ENCODE assay signal across 8 cellular contexts in the genomic region with DNA sequence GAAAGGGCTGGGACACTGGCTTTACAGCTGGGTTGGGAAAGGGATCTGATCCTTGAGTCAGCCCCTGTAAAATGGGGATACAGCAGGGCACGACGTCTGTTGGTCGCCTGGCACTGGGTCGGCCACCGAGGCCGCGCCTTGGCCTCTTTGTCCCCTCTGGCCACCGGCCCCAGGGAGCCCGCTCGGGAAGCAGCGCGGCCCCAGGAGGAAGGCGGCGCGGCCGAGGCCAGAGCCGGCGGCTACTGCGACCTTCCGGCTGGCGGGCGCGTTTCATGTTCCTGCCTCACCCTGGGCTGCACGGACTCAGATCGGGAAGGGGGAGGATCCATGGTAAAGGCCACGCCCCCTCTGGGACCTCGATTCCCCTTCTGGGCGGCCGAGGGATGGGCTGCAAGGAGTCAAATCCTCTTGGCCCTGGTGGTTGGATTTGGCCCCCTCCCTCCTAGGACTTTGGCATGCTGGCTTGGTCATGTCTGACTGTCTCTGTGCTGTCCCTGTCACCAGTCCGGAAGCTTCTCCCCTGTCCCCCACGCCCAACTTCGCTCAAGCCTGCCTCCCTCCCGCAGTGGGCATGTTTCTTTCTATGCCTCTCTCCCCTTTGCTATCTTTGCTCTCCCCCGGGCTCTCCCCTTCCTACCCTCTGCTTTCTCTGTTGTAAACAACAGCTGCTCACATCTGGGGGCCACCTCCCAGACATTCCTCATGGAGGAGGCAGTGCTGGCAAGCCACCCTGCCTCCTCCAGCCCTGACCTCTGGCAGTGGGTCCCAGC. TPM values are rescaled to one million over a fixed set of nuclear protein-coding genes. Genes with fewer than 3 reads are reported as not detected.
A peak's percentile ranks its signal among the peaks of the same experiment; 100 is the strongest.
DNase-seq lines count a peak whose midpoint lies in the region; ATAC-seq and TF ChIP-seq lines count a peak whose summit lies in the region.

No MANE protein-coding gene starts in this region.

- H3K27ac ChIP-seq in ACC112 (ENCODE audit: low read depth, low read length): peak overlapping the region; percentile 56
- peak overlapping the region; percentile 88 to 96 for H3K27ac ChIP-seq in uterus

- H2AFZ ChIP-seq in ACC112 (ENCODE audit: low read length, unreplicated experiment): no peak overlapping the region

- no peaks in the 10 kb centered on the region for H3K9me3 Mint-ChIP-seq in activated T-cell treated with anti-CD3 and anti-CD28 coated beads, Interleukin-2, amount 50 U/mL, for 24 hours

- TF ChIP-seq CTCF in mucosa of descending colon (IDR thresholded peaks at IDR 0.05) (no peak), uterus (IDR thresholded peaks at IDR 0.05) (peak in 1 of 4 experiments; percentile 30)

- TF ChIP-seq POLR2A in erythroblast (IDR thresholded peaks at IDR 0.05; ENCODE audit: low read length) (no peak), uterus (IDR thresholded peaks at IDR 0.05) (peak; percentile 79 to 87)

- peak; percentile 90 for ATAC-seq in mucosa of descending colon
- no peak for ATAC-seq in GM21737 (IDR thresholded peaks at IDR 0.05; ENCODE audit: unreplicated experiment)

- peaks cover 34% of the 10 kb centered on the region for H3K4me1 ChIP-seq in ACC112 (ENCODE audit: control insufficient read depth, insufficient read depth, low read length, unreplicated experiment)
- H3K4me1 ChIP-seq in mucosa of descending colon (ENCODE audit: low read depth): no peaks in the 10 kb centered on the region
- H3K4me1 ChIP-seq in uterus: peaks cover 16 to 17% of the 10 kb centered on the region in 2 donors

- H3K4me3 ChIP-seq in ACC112 (ENCODE audit: low read depth, low read length): no peak overlapping the region
- no peak overlapping the region for H3K4me3 ChIP-seq in mucosa of descending colon
- H3K4me3 ChIP-seq in uterus: peak overlapping the region; percentile 18 to 27

- H3K79me2 ChIP-seq in ACC112 (ENCODE audit: control insufficient read depth, insufficient read depth, low read length, unreplicated experiment): peaks cover 37% of the 10 kb centered on the region

- no peaks in the 10 kb centered on the region for H3K27me3 Mint-ChIP-seq in activated T-cell treated with anti-CD3 and anti-CD28 coated beads, Interleukin-2, amount 50 U/mL, for 24 hours

- H3K27me3 ChIP-seq in ACC112 (ENCODE audit: insufficient read depth, low read length) (no peaks in the 10 kb centered on the region), uterus (no peaks in the 10 kb centered on the region)

- peaks cover 9% of the 10 kb centered on the region for H3K4me1 Mint-ChIP-seq in activated T-cell treated with anti-CD3 and anti-CD28 coated beads, Interleukin-2, amount 50 U/mL, for 24 hours (ENCODE audit: low read depth)

- H3K36me3 Mint-ChIP-seq in activated T-cell treated with anti-CD3 and anti-CD28 coated beads, Interleukin-2, amount 50 U/mL, for 24 hours (ENCODE audit: low read depth): peaks cover 22% of the 10 kb centered on the region

- H3K36me3 ChIP-seq in ACC112 (ENCODE audit: insufficient read depth, low read length) (peaks cover 28% of the 10 kb centered on the region), mucosa of descending colon (ENCODE audit: low read depth) (no peaks in the 10 kb centered on the region), uterus (no peaks in the 10 kb centered on the region)

- intact Hi-C loops in mucosa of descending colon (cut with DNase I, micrococcal nuclease) (no loop called here), uterus (cut with DNase I; ENCODE audit: low total_unique reads) (no loop called here)

- DNase-seq in NCI-H128 (lab: John Stamatoyannopoulos, UW; ENCODE audit: unreplicated experiment) (peak; percentile 13), erythroblast (lab: John Stamatoyannopoulos, UW) (peak; percentile 67 to 75), mucosa of descending colon (peak; percentile 83 to 86 (median 85)), uterus (peak; percentile 92 to 94), middle frontal gyrus (ENCODE audit: extremely low spot score, low spot score) (no peak)
- DNase-seq in activated T-cell treated with anti-CD3 and anti-CD28 coated beads, Interleukin-2, amount 50 U/mL, for 24 hours: no peak

- H3K9me3 ChIP-seq in mucosa of descending colon: no peaks in the 10 kb centered on the region
- no peaks in the 10 kb centered on the region for H3K9me3 ChIP-seq in uterus

- H3K27ac Mint-ChIP-seq in activated T-cell treated with anti-CD3 and anti-CD28 coated beads, Interleukin-2, amount 50 U/mL, for 24 hours: no peak overlapping the region

- H3K4me3 Mint-ChIP-seq in activated T-cell treated with anti-CD3 and anti-CD28 coated beads, Interleukin-2, amount 50 U/mL, for 24 hours: no peak overlapping the region

RNA-seq across cellular contexts. Expression of gene FPGS, which starts 25.8 kb away (rescaled TPM):
- 10 to 100 TPM; 41.0 to 46.5 (median 41.3) TPM for total RNA-seq in mucosa of descending colon
- 100 to 1,000 TPM in 1 of 4 donors, 10 to 100 TPM in 3; 11.5 to 128 (median 46.6) TPM for total RNA-seq in uterus

RNA-seq across cellular contexts. Expression of gene ENG, which starts 26.0 kb away (rescaled TPM):
- total RNA-seq in mucosa of descending colon (10 to 100 TPM; 18.3 to 35.5 (median 34.8) TPM), uterus (100 to 1,000 TPM in 1 of 4 donors, 10 to 100 TPM in 3; 14.0 to 256 (median 50.3) TPM)

RNA-seq across cellular contexts. Expression of gene CDK9, which starts 42.6 kb away (rescaled TPM):
- 100 to 1,000 TPM in 1 of 3 donors, 10 to 100 TPM in 2; 67.8 to 111 (median 75.9) TPM for total RNA-seq in mucosa of descending colon
- total RNA-seq in uterus: 100 to 1,000 TPM in 1 of 4 donors, 10 to 100 TPM in 3; 30.0 to 175 (median 77.4) TPM

RNA-seq across cellular contexts. Expression of gene AK1, which starts 49.0 kb away (rescaled TPM):
- 100 to 1,000 TPM in 2 of 3 donors, 10 to 100 TPM in 1; 66.7 to 157 (median 106) TPM for total RNA-seq in mucosa of descending colon
- 10 to 100 TPM in 2 of 4 donors, 1 to 10 TPM in 2; 6.1 to 54.3 (median 15.7) TPM for total RNA-seq in uterus

RNA-seq across cellular contexts. Expression of gene SH2D3C, which starts 50.0 kb away (rescaled TPM):
- 1 to 10 TPM; 3.2 to 7.4 (median 4.7) TPM for total RNA-seq in mucosa of descending colon
- 10 to 100 TPM in 3 of 4 donors, 1 to 10 TPM in 1; 3.6 to 38.1 (median 19.8) TPM for total RNA-seq in uterus

Comparison
In these comparisons a context has a peak if more than half of its experiments do, and no peak if none do; other contexts are left out.
1. H3K4me3 ChIP-seq: peak in uterus (2 of 2); none in ACC112 (single experiment) and mucosa of descending colon (single experiment).
2. DNase-seq: peak in NCI-H128 (single experiment), erythroblast (2 of 2), mucosa of descending colon (3 of 3) and uterus (2 of 2); none in middle frontal gyrus (single experiment) and activated T-cell treated with anti-CD3 and anti-CD28 coated beads, Interleukin-2, amount 50 U/mL, for 24 hours (single experiment).